8 cellular contexts compared by ENCODE assay signal in the genomic region with DNA sequence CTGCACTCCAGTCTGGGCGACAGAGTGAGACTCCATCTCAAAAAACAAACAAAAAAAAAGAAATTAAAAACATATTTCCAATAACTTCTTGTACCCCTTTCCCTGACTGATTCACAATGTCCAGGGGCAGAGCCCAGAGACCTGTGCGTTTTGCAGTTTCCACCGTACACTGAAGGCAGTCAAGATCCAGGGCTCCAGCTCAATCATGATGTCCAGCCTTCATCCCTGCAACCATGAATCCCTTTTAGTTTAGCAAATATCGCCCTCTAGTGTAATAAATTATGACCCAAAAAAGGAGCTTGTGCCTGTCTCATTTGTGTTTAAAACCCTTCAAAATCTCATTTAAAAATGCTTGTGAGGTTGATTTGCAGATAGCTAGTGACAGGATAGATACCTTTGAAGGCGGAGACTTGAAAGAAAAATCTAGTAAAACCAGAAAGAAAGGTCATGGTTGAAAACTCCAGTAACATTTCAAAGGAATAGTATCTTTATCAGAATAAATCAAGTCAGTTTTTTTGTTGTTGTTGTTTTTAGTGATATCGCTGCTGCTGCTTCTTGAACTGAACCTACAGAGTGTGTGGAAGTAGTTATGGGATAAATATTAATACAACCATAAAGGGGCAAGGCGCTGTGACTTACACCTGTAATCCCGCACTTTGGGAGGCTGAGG. TPM values are rescaled to one million over a fixed set of nuclear protein-coding genes. Genes with fewer than 3 reads are reported as not detected.
DNase-seq lines count a peak whose midpoint lies in the region; ATAC-seq and TF ChIP-seq lines count a peak whose summit lies in the region.

No MANE protein-coding gene starts in this region.

- H3K9me3 Mint-ChIP-seq in endodermal cell (no peaks in the 10 kb centered on the region), neural crest cell (no peaks in the 10 kb centered on the region)

- no peak for ATAC-seq in GM18858 (IDR thresholded peaks at IDR 0.05; ENCODE audit: unreplicated experiment)

- peaks cover 4% of the 10 kb centered on the region for H3K4me1 ChIP-seq in endodermal cell (ENCODE audit: control insufficient read depth, insufficient read depth, low read length)

- no peak overlapping the region for H3K9ac ChIP-seq in endodermal cell (ENCODE audit: extremely low read depth, low read length, poor library complexity, severe bottlenecking)

- H3K4me3 Mint-ChIP-seq in endodermal cell (no peak overlapping the region), neural crest cell (peak overlapping the region; percentile 41)

- peak; percentile 21 for DNase-seq in stimulated activated CD4-positive, alpha-beta T cell treated with anti-CD3 and anti-CD28 coated beads, Interleukin-4, amount 100 ng/mL, for 24 hours
- no peak for DNase-seq in stimulated activated CD4-positive, alpha-beta T cell treated with anti-CD3 and anti-CD28 coated beads, Interleukin-12 subunit alpha, Interleukin-12 subunit beta, amount 100 ng/mL, for 4 hours
- peak; percentile 72 for DNase-seq in MV-4-11 (lab: John Stamatoyannopoulos, UW)
- peak; percentile 67 for DNase-seq in RPMI7951 (ENCODE audit: low read depth)
- DNase-seq in endodermal cell = peak; percentile 68
- DNase-seq in neural crest cell (ENCODE audit: low read depth, low spot score) = peak; percentile 28
- no peak for DNase-seq in HPDE6-E6E7 (ENCODE audit: extremely low spot score)

- H3K27ac Mint-ChIP-seq in endodermal cell = no peak overlapping the region
- H3K27ac Mint-ChIP-seq in neural crest cell (ENCODE audit: unreplicated experiment) = no peak overlapping the region

- peaks cover 19% of the 10 kb centered on the region for H3K27me3 Mint-ChIP-seq in endodermal cell (ENCODE audit: insufficient read depth)
- peaks cover 15% of the 10 kb centered on the region for H3K27me3 Mint-ChIP-seq in neural crest cell (ENCODE audit: low read depth)

- H3K9me3 ChIP-seq in endodermal cell (ENCODE audit: control insufficient read depth, low read length) = no peaks in the 10 kb centered on the region

- H3K4me1 Mint-ChIP-seq in endodermal cell (peaks cover 5% of the 10 kb centered on the region), neural crest cell (peaks cover 16% of the 10 kb centered on the region)

- TF ChIP-seq CTCF in endodermal cell (conservative IDR thresholded peaks at IDR 0.05) = peak; percentile 87
- TF ChIP-seq CTCF in neural crest cell (conservative IDR thresholded peaks at IDR 0.05) = peak; percentile 83

- peaks cover 18% of the 10 kb centered on the region for H3K27me3 ChIP-seq in endodermal cell (ENCODE audit: control insufficient read depth, insufficient read depth, low read length, poor library complexity, severe bottlenecking)

- no peak overlapping the region for H3K4me3 ChIP-seq in endodermal cell (ENCODE audit: low read length)

- H3K36me3 Mint-ChIP-seq in endodermal cell (ENCODE audit: low read depth) (no peaks in the 10 kb centered on the region), neural crest cell (ENCODE audit: low read depth) (no peaks in the 10 kb centered on the region)

- no peaks in the 10 kb centered on the region for H3K36me3 ChIP-seq in endodermal cell (ENCODE audit: control insufficient read depth, insufficient read depth, low read length)

- H3K27ac ChIP-seq in endodermal cell (ENCODE audit: low read depth, low read length) = no peak overlapping the region

- 48 to 60% methylated on average over 4 to 8 of the region's 8 CpGs for WGBS in endodermal cell (ENCODE audit: insufficient coverage in 1 of 2, insufficient read length in 1 of 2), 2 experiments

RNA-seq across cellular contexts. Expression of a gene that starts 3.7 kb away (rescaled TPM):
- total RNA-seq in RPMI7951 (2014; rRNA removed; shearing (Covaris generic)) = 3.4 and 6.0 TPM in 2 replicates
- 10 to 100 TPM in 1 of 2 donors, 1 to 10 TPM in 1; 9.0 to 13.7 TPM for total RNA-seq in endodermal cell
- polyA plus RNA-seq in endodermal cell (2013, experiment 1 of 2) = 3.0 TPM
- polyA plus RNA-seq in endodermal cell (2013, experiment 2 of 2) = 3.6 TPM
- total RNA-seq in neural crest cell = 8.5 and 11.1 TPM in 2 replicates

Comparison
In these comparisons a context has a peak if more than half of its experiments do, and no peak if none do; other contexts are left out.
1. DNase-seq: peak in stimulated activated CD4-positive, alpha-beta T cell treated with anti-CD3 and anti-CD28 coated beads, Interleukin-4, amount 100 ng/mL, for 24 hours (single experiment), MV-4-11 (single experiment), RPMI7951 (single experiment), endodermal cell (single experiment) and neural crest cell (single experiment); none in stimulated activated CD4-positive, alpha-beta T cell treated with anti-CD3 and anti-CD28 coated beads, Interleukin-12 subunit alpha, Interleukin-12 subunit beta, amount 100 ng/mL, for 4 hours (single experiment) and HPDE6-E6E7 (single experiment).